8 cellular contexts compared by ENCODE assay signal in genomic region chr11:61752117-61752924, GRCh38. TPM values are rescaled to one million over a fixed set of nuclear protein-coding genes. Genes with fewer than 3 reads are reported as not detected.
DNase-seq lines count a peak whose midpoint lies in the region; ATAC-seq lines count a peak whose summit lies in the region.

MYRF (plus strand) TSS chr11:61752636; CDS start chr11:61752745, 109 bp downstream.

- ATAC-seq in esophagus mucosa, result peak; percentile 38
- ATAC-seq in natural killer cell treated with Interleukin-12 subunit alpha and Interleukin-12 subunit beta and Interleukin-15 and Interleukin-18, amount 100 ng/mL, for 72 hours, result peak; percentile 80 to 87
- no peak for ATAC-seq in GM18907 (IDR thresholded peaks at IDR 0.05; ENCODE audit: unreplicated experiment)

- peak within 1 kb of the TSS; percentile 82 for H3K4me3 Mint-ChIP-seq in natural killer cell treated with Interleukin-12 subunit alpha and Interleukin-12 subunit beta and Interleukin-15 and Interleukin-18, amount 100 ng/mL, for 72 hours

- H3K4me1 Mint-ChIP-seq in natural killer cell treated with Interleukin-12 subunit alpha and Interleukin-12 subunit beta and Interleukin-15 and Interleukin-18, amount 100 ng/mL, for 72 hours (ENCODE audit: low read depth in 2 of 2), result peaks cover 28 to 35% of the 10 kb centered on the region in 2 donors

- DNase-seq in NCI-H2081 (lab: John Stamatoyannopoulos, UW) (peak; percentile 19 to 35), NCI-H2081 treated with DMSO at 0.1 percent for 48 hours (lab: John Stamatoyannopoulos, UW) (no peak), NOMO-1 (lab: John Stamatoyannopoulos, UW; ENCODE audit: unreplicated experiment in 2 of 2) (peak; percentile 46 to 58)
- DNase-seq in activated T-cell treated with anti-CD3 and anti-CD28 coated beads, Interleukin-2, amount 50 U/mL, for 48 hours, result peak; percentile 74 to 80
- peak; percentile 70 for DNase-seq in natural killer cell treated with Interleukin-12 subunit alpha and Interleukin-12 subunit beta and Interleukin-15 and Interleukin-18, amount 100 ng/mL, for 72 hours (ENCODE audit: low spot score)

- H3K27ac ChIP-seq in temporal lobe (ENCODE audit: low read depth, low read length), result peak within 1 kb of the TSS; percentile 93

- peaks cover 8% of the 10 kb centered on the region in 2 donors for H3K27me3 Mint-ChIP-seq in natural killer cell treated with Interleukin-12 subunit alpha and Interleukin-12 subunit beta and Interleukin-15 and Interleukin-18, amount 100 ng/mL, for 72 hours

- H3K9me3 Mint-ChIP-seq in natural killer cell treated with Interleukin-12 subunit alpha and Interleukin-12 subunit beta and Interleukin-15 and Interleukin-18, amount 100 ng/mL, for 72 hours, result no peaks in the 10 kb centered on the region

- H3K36me3 Mint-ChIP-seq in natural killer cell treated with Interleukin-12 subunit alpha and Interleukin-12 subunit beta and Interleukin-15 and Interleukin-18, amount 100 ng/mL, for 72 hours, result no peaks in the 10 kb centered on the region

- H3K27ac Mint-ChIP-seq in natural killer cell treated with Interleukin-12 subunit alpha and Interleukin-12 subunit beta and Interleukin-15 and Interleukin-18, amount 100 ng/mL, for 72 hours, result peak within 1 kb of the TSS; percentile 18 to 26

RNA-seq across cellular contexts. Expression of gene MYRF, which starts in this region (rescaled TPM):
- total RNA-seq in esophagus mucosa, result 0.88 TPM
- 1 to 10 TPM; 3.7 to 5.5 TPM for total RNA-seq in natural killer cell treated with Interleukin-12 subunit alpha and Interleukin-12 subunit beta and Interleukin-15 and Interleukin-18, amount 100 ng/mL, for 72 hours
- 1.2 TPM for total RNA-seq in temporal lobe

Comparison
In these comparisons a context has a peak if more than half of its experiments do, and no peak if none do; other contexts are left out.
1. Peak in ATAC-seq in esophagus mucosa; RNA of the gene not detected or under 1 TPM.